26 cellular contexts compared by ENCODE assay signal in the genomic region with DNA sequence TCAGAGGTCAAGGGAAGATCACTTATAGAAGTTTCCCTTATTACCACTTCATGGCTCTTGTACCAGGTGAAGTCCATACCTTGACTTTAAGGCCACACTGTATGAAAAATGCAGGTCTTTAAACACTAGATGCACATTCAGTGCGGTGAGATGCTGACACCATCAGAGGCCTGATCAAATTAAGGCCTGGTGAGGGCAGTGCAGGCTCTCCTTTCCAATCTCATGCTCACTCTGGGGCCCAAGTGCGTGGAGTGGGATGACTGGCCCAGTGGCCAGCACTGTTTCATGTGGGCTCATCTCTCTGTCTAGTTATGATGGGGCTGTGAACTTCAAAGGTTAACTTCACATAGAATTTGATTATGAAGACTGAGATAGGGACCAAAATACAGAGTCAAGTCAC.
"Had no signal": no experiment of that assay in that cellular context is flagged by ENCODE, and none has a peak within 500 bp of the region (broad histone marks: within the 10 kb centered on the region; RNA-seq: fewer than 3 reads in every experiment).

No MANE protein-coding gene starts in this region.

- H3K4me1 Mint-ChIP-seq: activated CD4-positive, alpha-beta T cell treated with anti-CD3 and anti-CD28 coated beads, Interleukin-2, amount 10 ng/mL, durations not matched to agents 7 days and 5 days had no signal

- H3K36me3 ChIP-seq: right atrium auricular region, suprapubic skin, transverse colon, uterus had no signal

- H3K4me1 ChIP-seq: body of pancreas, right atrium auricular region, suprapubic skin, transverse colon had no signal

- H3K27me3 ChIP-seq: body of pancreas, right atrium auricular region, transverse colon, uterus had no signal

- H3K27ac ChIP-seq: body of pancreas, dorsolateral prefrontal cortex, epithelial cell of prostate, right atrium auricular region, suprapubic skin, transverse colon, uterus had no signal

- FAIRE-seq: keratinocyte had no signal

- H3K4me3 ChIP-seq: body of pancreas, dorsolateral prefrontal cortex, lung, right atrium auricular region, suprapubic skin, transverse colon, uterus had no signal

- ATAC-seq: activated CD4-positive, CD25-positive, alpha-beta regulatory T cell treated with anti-CD3 and anti-CD28 coated beads, Interleukin-2, amount 50 U/mL, for 24 hours; activated CD8-positive, alpha-beta T cell treated with anti-CD3 and anti-CD28 coated beads, Interleukin-2, amount 10 ng/mL, durations not matched to agents 7 days and 5 days; body of pancreas; left lobe of liver had no signal

- H3K9me3 ChIP-seq: body of pancreas, right atrium auricular region, suprapubic skin, transverse colon, uterus had no signal

- DNase-seq: activated CD4-positive, alpha-beta T cell treated with anti-CD3 and anti-CD28 coated beads, Interleukin-2, amount 10 ng/mL, durations not matched to agents 7 days and 5 days; activated CD8-positive, alpha-beta T cell treated with anti-CD3 and anti-CD28 coated beads, Interleukin-2, amount 10 ng/mL, durations not matched to agents 7 days and 5 days; activated naive CD4-positive, alpha-beta T cell treated with anti-CD3 and anti-CD28 coated beads for 36 hours; activated T-cell treated with anti-CD3 and anti-CD28 coated beads, Interleukin-2, amount 50 U/mL, for 24 hours; body of pancreas; dorsolateral prefrontal cortex; foreskin fibroblast; glutamatergic neuron; hippocampal formation; stimulated activated CD4-positive, alpha-beta T cell treated with anti-CD3 and anti-CD28 coated beads, Interleukin-12 subunit alpha, Interleukin-12 subunit beta, amount 100 ng/mL, for 4 hours; stimulated activated CD4-positive, alpha-beta T cell treated with anti-CD3 and anti-CD28 coated beads, Interleukin-1b, Interleukin-23, amount 100 ng/mL, for 48 hours; stimulated activated CD8-positive, alpha-beta memory T cell treated with anti-CD3 and anti-CD28 coated beads, Interleukin-4, amount 100 ng/mL, for 48 hours; T-helper 9 cell; transverse colon; uterus had no signal

- H3K36me3 Mint-ChIP-seq: mesothelial cell of epicardium had no signal

- H3K27ac Mint-ChIP-seq: activated CD4-positive, alpha-beta T cell treated with anti-CD3 and anti-CD28 coated beads, Interleukin-2, amount 10 ng/mL, durations not matched to agents 7 days and 5 days; activated CD8-positive, alpha-beta T cell treated with anti-CD3 and anti-CD28 coated beads, Interleukin-2, amount 10 ng/mL, durations not matched to agents 7 days and 5 days; activated naive CD4-positive, alpha-beta T cell treated with anti-CD3 and anti-CD28 coated beads for 36 hours; activated T-cell treated with anti-CD3 and anti-CD28 coated beads, Interleukin-2, amount 50 U/mL, for 24 hours; activated T-helper 2 cell treated with anti-CD3 and anti-CD28 coated beads, Interferon-gamma antibody, Interleukin-2, Interleukin-4, amounts not matched to agents 10 μg/mL and 5 μg/mL and 100 μg/mL, durations not matched to agents 14 hours and 24 hours and 36 hours; mesothelial cell of epicardium; progenitor cell of endocrine pancreas; stimulated activated naive CD8-positive, alpha-beta T cell treated with anti-CD3 and anti-CD28 coated beads, Interleukin-15, Interleukin-2, amounts not matched to agents 100 ng/mL and 50 ng/mL, for 24 hours had no signal

- H3K4me3 Mint-ChIP-seq: activated CD4-positive, alpha-beta T cell treated with anti-CD3 and anti-CD28 coated beads, Interleukin-2, amount 10 ng/mL, durations not matched to agents 7 days and 5 days; activated CD8-positive, alpha-beta T cell treated with anti-CD3 and anti-CD28 coated beads, Interleukin-2, amount 10 ng/mL, durations not matched to agents 7 days and 5 days; activated naive CD4-positive, alpha-beta T cell treated with anti-CD3 and anti-CD28 coated beads for 36 hours; activated T-cell treated with anti-CD3 and anti-CD28 coated beads, Interleukin-2, amount 50 U/mL, for 24 hours; mesothelial cell of epicardium; stimulated activated naive CD8-positive, alpha-beta T cell treated with anti-CD3 and anti-CD28 coated beads, Interleukin-15, Interleukin-2, amounts not matched to agents 100 ng/mL and 50 ng/mL, for 24 hours had no signal

- H3K9me3 Mint-ChIP-seq: activated CD4-positive, alpha-beta T cell treated with anti-CD3 and anti-CD28 coated beads, Interleukin-2, amount 10 ng/mL, durations not matched to agents 7 days and 5 days; activated naive CD4-positive, alpha-beta T cell treated with anti-CD3 and anti-CD28 coated beads for 36 hours; activated T-cell treated with anti-CD3 and anti-CD28 coated beads, Interleukin-2, amount 50 U/mL, for 24 hours; activated T-helper 2 cell treated with anti-CD3 and anti-CD28 coated beads, Interferon-gamma antibody, Interleukin-2, Interleukin-4, amounts not matched to agents 10 μg/mL and 5 μg/mL and 100 μg/mL, durations not matched to agents 14 hours and 24 hours and 36 hours; mesothelial cell of epicardium; stimulated activated naive CD8-positive, alpha-beta T cell treated with anti-CD3 and anti-CD28 coated beads, Interleukin-15, Interleukin-2, amounts not matched to agents 100 ng/mL and 50 ng/mL, for 24 hours had no signal

- H3K27me3 Mint-ChIP-seq: activated CD4-positive, alpha-beta T cell treated with anti-CD3 and anti-CD28 coated beads, Interleukin-2, amount 10 ng/mL, durations not matched to agents 7 days and 5 days; stimulated activated naive CD8-positive, alpha-beta T cell treated with anti-CD3 and anti-CD28 coated beads, Interleukin-15, Interleukin-2, amounts not matched to agents 100 ng/mL and 50 ng/mL, for 24 hours had no signal
